ENCODE assay signal across 10 cellular contexts in genomic region chr1:39625462-39626273, GRCh38. TPM values are rescaled to one million over a fixed set of nuclear protein-coding genes. Genes with fewer than 3 reads are reported as not detected.
DNase-seq lines count a peak whose midpoint lies in the region; ATAC-seq, FAIRE-seq and TF ChIP-seq lines count a peak whose summit lies in the region.
"Had no signal": no experiment of that assay in that cellular context is flagged by ENCODE, and none has a peak within 500 bp of the region (broad histone marks: within the 10 kb centered on the region; RNA-seq: fewer than 3 reads in every experiment).

No MANE protein-coding gene starts in this region.

- H3K9me3 ChIP-seq in right atrium auricular region: no peaks in the 10 kb centered on the region
- no peaks in the 10 kb centered on the region for H3K9me3 ChIP-seq in pancreas

- H3K27me3 ChIP-seq in right atrium auricular region: no peaks in the 10 kb centered on the region
- no peaks in the 10 kb centered on the region for H3K27me3 ChIP-seq in pancreas

- no peaks in the 10 kb centered on the region for H3K9me3 Mint-ChIP-seq in stimulated activated naive CD8-positive, alpha-beta T cell treated with anti-CD3 and anti-CD28 coated beads, Interleukin-15, amount 100 ng/mL, for 72 hours

- H3K27ac Mint-ChIP-seq in stimulated activated naive CD8-positive, alpha-beta T cell treated with anti-CD3 and anti-CD28 coated beads, Interleukin-15, amount 100 ng/mL, for 72 hours: no peak overlapping the region

- intact Hi-C loops in pancreas (cut with DNase I): no loop called here

- peak in 3 of 4 donors; percentile 53 to 62 (median 55) for ATAC-seq in pancreas
- no peak for ATAC-seq in stimulated activated naive CD8-positive, alpha-beta T cell treated with anti-CD3 and anti-CD28 coated beads, Interleukin-15, amount 100 ng/mL, for 72 hours

- peaks cover 41% of the 10 kb centered on the region for H3K27me3 Mint-ChIP-seq in stimulated activated naive CD8-positive, alpha-beta T cell treated with anti-CD3 and anti-CD28 coated beads, Interleukin-15, amount 100 ng/mL, for 72 hours

- TF ChIP-seq CTCF in AG10803 (conservative IDR thresholded peaks at IDR 0.05; ENCODE audit: low read length): no peak
- no peak for TF ChIP-seq CTCF in right atrium auricular region (IDR thresholded peaks at IDR 0.05)
- no peak for TF ChIP-seq CTCF in pancreas (IDR thresholded peaks at IDR 0.05)

- H3K4me3 ChIP-seq in AG10803 (ENCODE audit: low read length): no peak overlapping the region
- no peak overlapping the region for H3K4me3 ChIP-seq in right atrium auricular region
- H3K4me3 ChIP-seq in pancreas: no peak overlapping the region

- H3K36me3 ChIP-seq in right atrium auricular region: peaks cover 44% of the 10 kb centered on the region
- H3K36me3 ChIP-seq in pancreas: peaks cover 0 to 50% (median 19%) of the 10 kb centered on the region in 3 donors

- DNase-seq in AG10803 (ENCODE audit: low read depth) (peak; percentile 65), astrocyte of the hippocampus (ENCODE audit: low read depth, low spot score) (peak; percentile 28), right atrium auricular region (ENCODE audit: low spot score) (peak; percentile 95), pancreas (peak in 1 of 6 donors; percentile 71), T1000 (lab: John Stamatoyannopoulos, UW) (no peak), DMS53 (lab: John Stamatoyannopoulos, UW) (no peak)
- no peak for DNase-seq in central memory CD4-positive, alpha-beta T cell
- DNase-seq in stimulated activated naive CD8-positive, alpha-beta T cell treated with anti-CD3 and anti-CD28 coated beads, Interleukin-15, amount 100 ng/mL, for 72 hours: no peak
- DNase-seq: NCI-H1105 treated with DMSO at 0.1 percent for 48 hours had no signal

- H3K4me1 ChIP-seq in right atrium auricular region (peaks cover 0 to 54% of the 10 kb centered on the region in 2 donors), pancreas (no peaks in the 10 kb centered on the region)

- WGBS in pancreas, 2 donors: 82 to 88% methylated on average over 11 of the region's 11 CpGs

- no peaks in the 10 kb centered on the region for H3K4me1 Mint-ChIP-seq in stimulated activated naive CD8-positive, alpha-beta T cell treated with anti-CD3 and anti-CD28 coated beads, Interleukin-15, amount 100 ng/mL, for 72 hours

- FAIRE-seq in pancreas (lab: Jason Lieb, UNC): no peak

- H3K27ac ChIP-seq in right atrium auricular region (peak overlapping the region; percentile 76 to 80), pancreas (no peak overlapping the region)

- no peak overlapping the region for H3K4me3 Mint-ChIP-seq in stimulated activated naive CD8-positive, alpha-beta T cell treated with anti-CD3 and anti-CD28 coated beads, Interleukin-15, amount 100 ng/mL, for 72 hours

RNA-seq across cellular contexts. Expression of gene HEYL, which starts 13.8 kb away (rescaled TPM):
- total RNA-seq in right atrium auricular region (10 to 100 TPM; 28.1 to 35.4 TPM), pancreas (10 to 100 TPM; 22.9 to 34.6 (median 32.3) TPM)
- polyA plus RNA-seq in pancreas: 10 to 100 TPM; 12.0 to 19.3 TPM
- total RNA-seq: T-helper 1 cell treated with Interleukin-12 subunit alpha and Interleukin-12 subunit beta and Interleukin-4 antibody, amounts not matched to agents 30 ng/mL and 1 ng/mL, for 36 hours had no signal

RNA-seq across cellular contexts. Expression of gene NT5C1A, which starts 46.2 kb away (rescaled TPM):
- total RNA-seq in right atrium auricular region (10 to 100 TPM in 1 of 2 donors, 1 to 10 TPM in 1; 4.6 to 24.6 TPM), pancreas (1 to 10 TPM in 4 of 6 donors, under 1 TPM in 2; 0.56 to 4.5 (median 2.3) TPM)
- polyA plus RNA-seq in pancreas: under 1 TPM; 0.07 to 0.34 TPM

RNA-seq across cellular contexts. Expression of gene PABPC4, which starts 49.1 kb away (rescaled TPM):
- total RNA-seq in right atrium auricular region: 100 to 1,000 TPM; 199 to 219 TPM
- total RNA-seq in pancreas: 100 to 1,000 TPM; 322 to 675 (median 563) TPM
- 100 to 1,000 TPM; 166 to 263 TPM for polyA plus RNA-seq in pancreas

Comparison
In these comparisons a context has a peak if more than half of its experiments do, and no peak if none do; other contexts are left out.
1. DNase-seq: peak in AG10803 (single experiment), astrocyte of the hippocampus (single experiment) and right atrium auricular region (single experiment); none in central memory CD4-positive, alpha-beta T cell (single experiment), T1000 (single experiment), stimulated activated naive CD8-positive, alpha-beta T cell treated with anti-CD3 and anti-CD28 coated beads, Interleukin-15, amount 100 ng/mL, for 72 hours (0 of 2) and DMS53 (single experiment).
2. H3K27ac ChIP-seq: peak in right atrium auricular region (2 of 2); none in pancreas (0 of 4).